In genomic region chr11:16769386-16769785, GRCh38 we compare ENCODE assay signal across 19 cellular contexts. TPM values are rescaled to one million over a fixed set of nuclear protein-coding genes. Genes with fewer than 3 reads are reported as not detected.
DNase-seq lines count a peak whose midpoint lies in the region; ATAC-seq lines count a peak whose summit lies in the region.
"Had no signal": no experiment of that assay in that cellular context is flagged by ENCODE, and none has a peak within 500 bp of the region (broad histone marks: within the 10 kb centered on the region; RNA-seq: fewer than 3 reads in every experiment).

No MANE protein-coding gene starts in this region.

- no peaks in the 10 kb centered on the region for H3K4me1 Mint-ChIP-seq in activated CD8-positive, alpha-beta memory T cell treated with anti-CD3 and anti-CD28 coated beads, Interleukin-2, amount 10 ng/mL, durations not matched to agents 7 days and 5 days
- H3K4me1 Mint-ChIP-seq: CD4-positive, alpha-beta memory T cell had no signal

- H3K27ac Mint-ChIP-seq in activated CD8-positive, alpha-beta memory T cell treated with anti-CD3 and anti-CD28 coated beads, Interleukin-2, amount 10 ng/mL, durations not matched to agents 7 days and 5 days = no peak overlapping the region
- H3K27ac Mint-ChIP-seq: CD4-positive, alpha-beta memory T cell had no signal

- intact Hi-C loops in posterior vena cava (cut with DNase I) = no loop called here

- ATAC-seq in activated CD8-positive, alpha-beta memory T cell treated with anti-CD3 and anti-CD28 coated beads, Interleukin-2, amount 10 ng/mL, durations not matched to agents 7 days and 5 days = no peak
- ATAC-seq in HG03159 (IDR thresholded peaks at IDR 0.05; ENCODE audit: unreplicated experiment) = no peak
- ATAC-seq in HG02973 (IDR thresholded peaks at IDR 0.05; ENCODE audit: unreplicated experiment) = no peak
- ATAC-seq: A549, HCT116 had no signal

- peak; percentile 21 for DNase-seq in activated CD8-positive, alpha-beta memory T cell treated with anti-CD3 and anti-CD28 coated beads, Interleukin-2, amount 10 ng/mL, durations not matched to agents 7 days and 5 days
- no peak for DNase-seq in activated CD8-positive, alpha-beta memory T cell treated with anti-CD3 and anti-CD28 coated beads for 24 hours
- DNase-seq in mesenteric fat pad (ENCODE audit: low spot score) (peak; percentile 55), posterior vena cava (ENCODE audit: low spot score) (peak; percentile 62), NCI-H524 treated with DMSO at 0.1 percent for 48 hours (lab: John Stamatoyannopoulos, UW) (no peak)
- DNase-seq: 8988T; C1 segment of cervical spinal cord; Calu3; CD4-positive, alpha-beta memory T cell; COR-L47; DMS53; DMS79 treated with DMSO at 0.1 percent for 48 hours; GF-D8; GM23248; H9 had no signal

- H3K36me3 Mint-ChIP-seq in activated CD8-positive, alpha-beta memory T cell treated with anti-CD3 and anti-CD28 coated beads, Interleukin-2, amount 10 ng/mL, durations not matched to agents 7 days and 5 days = no peaks in the 10 kb centered on the region
- H3K36me3 Mint-ChIP-seq: CD4-positive, alpha-beta memory T cell had no signal

- CTCF ChIA-PET in activated CD8-positive, alpha-beta memory T cell treated with anti-CD3 and anti-CD28 coated beads, Interleukin-2, amount 10 ng/mL, durations not matched to agents 7 days and 5 days (lab: Charles Lee) = no interaction called here

- no peak overlapping the region for H3K4me3 Mint-ChIP-seq in activated CD8-positive, alpha-beta memory T cell treated with anti-CD3 and anti-CD28 coated beads, Interleukin-2, amount 10 ng/mL, durations not matched to agents 7 days and 5 days
- H3K4me3 Mint-ChIP-seq: CD4-positive, alpha-beta memory T cell; H9 had no signal

- H3K9me3 Mint-ChIP-seq in activated CD8-positive, alpha-beta memory T cell treated with anti-CD3 and anti-CD28 coated beads, Interleukin-2, amount 10 ng/mL, durations not matched to agents 7 days and 5 days (ENCODE audit: low read depth) = no peaks in the 10 kb centered on the region
- H3K9me3 Mint-ChIP-seq: CD4-positive, alpha-beta memory T cell; H9 had no signal

- H3K27me3 Mint-ChIP-seq in activated CD8-positive, alpha-beta memory T cell treated with anti-CD3 and anti-CD28 coated beads, Interleukin-2, amount 10 ng/mL, durations not matched to agents 7 days and 5 days = peaks cover 6% of the 10 kb centered on the region

RNA-seq across cellular contexts. Expression of gene C11orf58, which starts 30.9 kb away (rescaled TPM):
- 100 to 1,000 TPM; 106 to 135 TPM for total RNA-seq in activated CD8-positive, alpha-beta memory T cell treated with anti-CD3 and anti-CD28 coated beads, Interleukin-2, amount 10 ng/mL, durations not matched to agents 7 days and 5 days
- total RNA-seq in mesenteric fat pad (93.9 TPM), posterior vena cava (100 to 1,000 TPM; 100 to 101 TPM)

Comparison
In these comparisons a context has a peak if more than half of its experiments do, and no peak if none do; other contexts are left out.
1. DNase-seq: peak in activated CD8-positive, alpha-beta memory T cell treated with anti-CD3 and anti-CD28 coated beads, Interleukin-2, amount 10 ng/mL, durations not matched to agents 7 days and 5 days (single experiment), mesenteric fat pad (single experiment) and posterior vena cava (single experiment); none in activated CD8-positive, alpha-beta memory T cell treated with anti-CD3 and anti-CD28 coated beads for 24 hours (single experiment) and NCI-H524 treated with DMSO at 0.1 percent for 48 hours (single experiment).